In the genomic region with DNA sequence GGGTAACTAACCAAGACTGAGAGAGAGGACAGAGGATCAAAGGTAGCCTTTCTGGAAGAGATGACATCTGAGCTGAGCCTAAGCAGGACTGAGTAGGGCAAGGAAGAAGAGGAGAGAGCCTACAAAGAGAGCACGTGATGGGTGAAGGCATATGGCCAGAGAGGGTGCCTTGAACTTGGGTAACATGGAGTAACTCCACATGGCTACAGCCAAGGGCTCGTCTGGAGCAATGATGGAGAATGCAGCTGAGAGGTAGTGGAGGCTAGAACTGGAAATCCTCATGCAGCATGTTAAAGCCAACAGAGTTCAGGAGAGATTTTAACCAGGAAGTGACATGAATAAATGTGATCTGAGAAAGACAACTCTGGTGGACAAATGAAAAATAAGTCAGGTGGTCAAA, we compare ENCODE assay signal across 1 cellular context.
TF ChIP-seq lines count a peak whose summit lies in the region.

No MANE protein-coding gene starts in this region.

TF ChIP-seq in K562, 482 proteins besides CTCF, POLR2A, EP300 and RAD21 (continued from another document):
- TF ChIP-seq ZNF398 (CRISPR knock-in tag; IDR thresholded peaks at IDR 0.05) (no peak), NFATC3 (IDR thresholded peaks at IDR 0.05) (no peak; the same call in 1 of the 2 replicates), TAF1 (IDR thresholded peaks at IDR 0.05; ENCODE audit: control insufficient read depth, extremely low read depth, insufficient read depth, low read length, severe bottlenecking) (no peak), CREM (IDR thresholded peaks at IDR 0.05; ENCODE audit: low read depth) (no peak), EHMT2 (IDR thresholded peaks at IDR 0.05) (peak; percentile 11; the same call in 1 of the 2 replicates), PHB2 (IDR thresholded peaks at IDR 0.05; ENCODE audit: low read depth) (no peak), L3MBTL2 (IDR thresholded peaks at IDR 0.05) (0 out of 2 replicates have a peak, but pooled peaks have one; percentile 27), POLR2AphosphoS5 (IDR thresholded peaks at IDR 0.05; ENCODE audit: control insufficient read depth, insufficient read depth, low read depth, low read length) (peak; percentile 41; the same call in 1 of the 2 replicates)
- TF ChIP-seq, protein P1, sequence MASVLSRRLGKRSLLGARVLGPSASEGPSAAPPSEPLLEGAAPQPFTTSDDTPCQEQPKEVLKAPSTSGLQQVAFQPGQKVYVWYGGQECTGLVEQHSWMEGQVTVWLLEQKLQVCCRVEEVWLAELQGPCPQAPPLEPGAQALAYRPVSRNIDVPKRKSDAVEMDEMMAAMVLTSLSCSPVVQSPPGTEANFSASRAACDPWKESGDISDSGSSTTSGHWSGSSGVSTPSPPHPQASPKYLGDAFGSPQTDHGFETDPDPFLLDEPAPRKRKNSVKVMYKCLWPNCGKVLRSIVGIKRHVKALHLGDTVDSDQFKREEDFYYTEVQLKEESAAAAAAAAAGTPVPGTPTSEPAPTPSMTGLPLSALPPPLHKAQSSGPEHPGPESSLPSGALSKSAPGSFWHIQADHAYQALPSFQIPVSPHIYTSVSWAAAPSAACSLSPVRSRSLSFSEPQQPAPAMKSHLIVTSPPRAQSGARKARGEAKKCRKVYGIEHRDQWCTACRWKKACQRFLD (CRISPR knock-in tag; IDR thresholded peaks at IDR 0.05) = no peak
- TF ChIP-seq, protein P2, sequence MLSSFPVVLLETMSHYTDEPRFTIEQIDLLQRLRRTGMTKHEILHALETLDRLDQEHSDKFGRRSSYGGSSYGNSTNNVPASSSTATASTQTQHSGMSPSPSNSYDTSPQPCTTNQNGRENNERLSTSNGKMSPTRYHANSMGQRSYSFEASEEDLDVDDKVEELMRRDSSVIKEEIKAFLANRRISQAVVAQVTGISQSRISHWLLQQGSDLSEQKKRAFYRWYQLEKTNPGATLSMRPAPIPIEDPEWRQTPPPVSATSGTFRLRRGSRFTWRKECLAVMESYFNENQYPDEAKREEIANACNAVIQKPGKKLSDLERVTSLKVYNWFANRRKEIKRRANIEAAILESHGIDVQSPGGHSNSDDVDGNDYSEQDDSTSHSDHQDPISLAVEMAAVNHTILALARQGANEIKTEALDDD (IDR thresholded peaks at IDR 0.05) = no peak
- TF ChIP-seq, protein P3, sequence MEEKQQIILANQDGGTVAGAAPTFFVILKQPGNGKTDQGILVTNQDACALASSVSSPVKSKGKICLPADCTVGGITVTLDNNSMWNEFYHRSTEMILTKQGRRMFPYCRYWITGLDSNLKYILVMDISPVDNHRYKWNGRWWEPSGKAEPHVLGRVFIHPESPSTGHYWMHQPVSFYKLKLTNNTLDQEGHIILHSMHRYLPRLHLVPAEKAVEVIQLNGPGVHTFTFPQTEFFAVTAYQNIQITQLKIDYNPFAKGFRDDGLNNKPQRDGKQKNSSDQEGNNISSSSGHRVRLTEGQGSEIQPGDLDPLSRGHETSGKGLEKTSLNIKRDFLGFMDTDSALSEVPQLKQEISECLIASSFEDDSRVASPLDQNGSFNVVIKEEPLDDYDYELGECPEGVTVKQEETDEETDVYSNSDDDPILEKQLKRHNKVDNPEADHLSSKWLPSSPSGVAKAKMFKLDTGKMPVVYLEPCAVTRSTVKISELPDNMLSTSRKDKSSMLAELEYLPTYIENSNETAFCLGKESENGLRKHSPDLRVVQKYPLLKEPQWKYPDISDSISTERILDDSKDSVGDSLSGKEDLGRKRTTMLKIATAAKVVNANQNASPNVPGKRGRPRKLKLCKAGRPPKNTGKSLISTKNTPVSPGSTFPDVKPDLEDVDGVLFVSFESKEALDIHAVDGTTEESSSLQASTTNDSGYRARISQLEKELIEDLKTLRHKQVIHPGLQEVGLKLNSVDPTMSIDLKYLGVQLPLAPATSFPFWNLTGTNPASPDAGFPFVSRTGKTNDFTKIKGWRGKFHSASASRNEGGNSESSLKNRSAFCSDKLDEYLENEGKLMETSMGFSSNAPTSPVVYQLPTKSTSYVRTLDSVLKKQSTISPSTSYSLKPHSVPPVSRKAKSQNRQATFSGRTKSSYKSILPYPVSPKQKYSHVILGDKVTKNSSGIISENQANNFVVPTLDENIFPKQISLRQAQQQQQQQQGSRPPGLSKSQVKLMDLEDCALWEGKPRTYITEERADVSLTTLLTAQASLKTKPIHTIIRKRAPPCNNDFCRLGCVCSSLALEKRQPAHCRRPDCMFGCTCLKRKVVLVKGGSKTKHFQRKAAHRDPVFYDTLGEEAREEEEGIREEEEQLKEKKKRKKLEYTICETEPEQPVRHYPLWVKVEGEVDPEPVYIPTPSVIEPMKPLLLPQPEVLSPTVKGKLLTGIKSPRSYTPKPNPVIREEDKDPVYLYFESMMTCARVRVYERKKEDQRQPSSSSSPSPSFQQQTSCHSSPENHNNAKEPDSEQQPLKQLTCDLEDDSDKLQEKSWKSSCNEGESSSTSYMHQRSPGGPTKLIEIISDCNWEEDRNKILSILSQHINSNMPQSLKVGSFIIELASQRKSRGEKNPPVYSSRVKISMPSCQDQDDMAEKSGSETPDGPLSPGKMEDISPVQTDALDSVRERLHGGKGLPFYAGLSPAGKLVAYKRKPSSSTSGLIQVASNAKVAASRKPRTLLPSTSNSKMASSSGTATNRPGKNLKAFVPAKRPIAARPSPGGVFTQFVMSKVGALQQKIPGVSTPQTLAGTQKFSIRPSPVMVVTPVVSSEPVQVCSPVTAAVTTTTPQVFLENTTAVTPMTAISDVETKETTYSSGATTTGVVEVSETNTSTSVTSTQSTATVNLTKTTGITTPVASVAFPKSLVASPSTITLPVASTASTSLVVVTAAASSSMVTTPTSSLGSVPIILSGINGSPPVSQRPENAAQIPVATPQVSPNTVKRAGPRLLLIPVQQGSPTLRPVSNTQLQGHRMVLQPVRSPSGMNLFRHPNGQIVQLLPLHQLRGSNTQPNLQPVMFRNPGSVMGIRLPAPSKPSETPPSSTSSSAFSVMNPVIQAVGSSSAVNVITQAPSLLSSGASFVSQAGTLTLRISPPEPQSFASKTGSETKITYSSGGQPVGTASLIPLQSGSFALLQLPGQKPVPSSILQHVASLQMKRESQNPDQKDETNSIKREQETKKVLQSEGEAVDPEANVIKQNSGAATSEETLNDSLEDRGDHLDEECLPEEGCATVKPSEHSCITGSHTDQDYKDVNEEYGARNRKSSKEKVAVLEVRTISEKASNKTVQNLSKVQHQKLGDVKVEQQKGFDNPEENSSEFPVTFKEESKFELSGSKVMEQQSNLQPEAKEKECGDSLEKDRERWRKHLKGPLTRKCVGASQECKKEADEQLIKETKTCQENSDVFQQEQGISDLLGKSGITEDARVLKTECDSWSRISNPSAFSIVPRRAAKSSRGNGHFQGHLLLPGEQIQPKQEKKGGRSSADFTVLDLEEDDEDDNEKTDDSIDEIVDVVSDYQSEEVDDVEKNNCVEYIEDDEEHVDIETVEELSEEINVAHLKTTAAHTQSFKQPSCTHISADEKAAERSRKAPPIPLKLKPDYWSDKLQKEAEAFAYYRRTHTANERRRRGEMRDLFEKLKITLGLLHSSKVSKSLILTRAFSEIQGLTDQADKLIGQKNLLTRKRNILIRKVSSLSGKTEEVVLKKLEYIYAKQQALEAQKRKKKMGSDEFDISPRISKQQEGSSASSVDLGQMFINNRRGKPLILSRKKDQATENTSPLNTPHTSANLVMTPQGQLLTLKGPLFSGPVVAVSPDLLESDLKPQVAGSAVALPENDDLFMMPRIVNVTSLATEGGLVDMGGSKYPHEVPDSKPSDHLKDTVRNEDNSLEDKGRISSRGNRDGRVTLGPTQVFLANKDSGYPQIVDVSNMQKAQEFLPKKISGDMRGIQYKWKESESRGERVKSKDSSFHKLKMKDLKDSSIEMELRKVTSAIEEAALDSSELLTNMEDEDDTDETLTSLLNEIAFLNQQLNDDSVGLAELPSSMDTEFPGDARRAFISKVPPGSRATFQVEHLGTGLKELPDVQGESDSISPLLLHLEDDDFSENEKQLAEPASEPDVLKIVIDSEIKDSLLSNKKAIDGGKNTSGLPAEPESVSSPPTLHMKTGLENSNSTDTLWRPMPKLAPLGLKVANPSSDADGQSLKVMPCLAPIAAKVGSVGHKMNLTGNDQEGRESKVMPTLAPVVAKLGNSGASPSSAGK (IDR thresholded peaks at IDR 0.05) = peak; percentile 77
- TF ChIP-seq, protein P4, sequence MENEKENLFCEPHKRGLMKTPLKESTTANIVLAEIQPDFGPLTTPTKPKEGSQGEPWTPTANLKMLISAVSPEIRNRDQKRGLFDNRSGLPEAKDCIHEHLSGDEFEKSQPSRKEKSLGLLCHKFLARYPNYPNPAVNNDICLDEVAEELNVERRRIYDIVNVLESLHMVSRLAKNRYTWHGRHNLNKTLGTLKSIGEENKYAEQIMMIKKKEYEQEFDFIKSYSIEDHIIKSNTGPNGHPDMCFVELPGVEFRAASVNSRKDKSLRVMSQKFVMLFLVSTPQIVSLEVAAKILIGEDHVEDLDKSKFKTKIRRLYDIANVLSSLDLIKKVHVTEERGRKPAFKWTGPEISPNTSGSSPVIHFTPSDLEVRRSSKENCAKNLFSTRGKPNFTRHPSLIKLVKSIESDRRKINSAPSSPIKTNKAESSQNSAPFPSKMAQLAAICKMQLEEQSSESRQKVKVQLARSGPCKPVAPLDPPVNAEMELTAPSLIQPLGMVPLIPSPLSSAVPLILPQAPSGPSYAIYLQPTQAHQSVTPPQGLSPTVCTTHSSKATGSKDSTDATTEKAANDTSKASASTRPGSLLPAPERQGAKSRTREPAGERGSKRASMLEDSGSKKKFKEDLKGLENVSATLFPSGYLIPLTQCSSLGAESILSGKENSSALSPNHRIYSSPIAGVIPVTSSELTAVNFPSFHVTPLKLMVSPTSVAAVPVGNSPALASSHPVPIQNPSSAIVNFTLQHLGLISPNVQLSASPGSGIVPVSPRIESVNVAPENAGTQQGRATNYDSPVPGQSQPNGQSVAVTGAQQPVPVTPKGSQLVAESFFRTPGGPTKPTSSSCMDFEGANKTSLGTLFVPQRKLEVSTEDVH (IDR thresholded peaks at IDR 0.05; ENCODE audit: low read depth, partially characterized antibody) = peak; percentile 24
